Comparison of ENCODE assay signal across 17 cellular contexts in the genomic region with DNA sequence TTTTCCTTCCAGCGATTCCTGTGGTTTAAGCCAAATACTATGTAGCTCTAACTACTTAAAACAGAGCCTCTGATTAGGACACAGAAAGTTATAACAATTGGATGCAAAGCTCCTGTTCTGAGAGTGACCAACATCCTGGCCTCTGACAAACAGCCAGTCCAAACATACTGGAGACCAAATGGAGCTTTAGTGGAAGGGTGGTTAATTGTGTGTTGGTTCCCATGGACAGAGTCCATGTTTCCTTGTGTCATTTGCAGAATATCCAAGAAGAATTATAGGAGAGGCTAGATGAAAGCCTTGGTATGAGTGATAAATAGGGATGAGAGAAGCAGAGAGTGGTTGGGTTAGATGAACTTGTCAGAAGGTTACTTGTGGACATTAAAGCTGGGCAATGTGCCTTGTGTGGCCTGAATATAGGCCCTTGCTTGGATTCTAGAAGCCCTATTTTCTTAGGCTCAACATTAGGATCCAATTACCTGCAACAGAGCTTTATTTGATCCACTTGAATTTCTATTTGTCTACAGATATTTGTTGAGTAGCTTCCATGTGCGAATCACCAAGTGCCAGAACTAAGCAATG.
DNase-seq lines count a peak whose midpoint lies in the region; ATAC-seq and TF ChIP-seq lines count a peak whose summit lies in the region.
"Had no signal": no experiment of that assay in that cellular context is flagged by ENCODE, and none has a peak within 500 bp of the region (broad histone marks: within the 10 kb centered on the region; RNA-seq: fewer than 3 reads in every experiment).

No MANE protein-coding gene starts in this region.

- no peak overlapping the region for H3K27ac ChIP-seq in IMR-90 (ENCODE audit: insufficient read depth, low read length)
- H3K27ac ChIP-seq in endodermal cell (ENCODE audit: low read depth, low read length): no peak overlapping the region
- H3K27ac ChIP-seq in psoas muscle: no peak overlapping the region
- H3K27ac ChIP-seq: C4-2B, HL-60 had no signal

- H3K36me3 ChIP-seq in IMR-90 (ENCODE audit: control insufficient read depth, insufficient read depth, low read length) (no peaks in the 10 kb centered on the region), endodermal cell (ENCODE audit: control insufficient read depth, insufficient read depth, low read length) (no peaks in the 10 kb centered on the region), psoas muscle (ENCODE audit: insufficient read depth in 1 of 2, low read depth in 1 of 2) (no peaks in the 10 kb centered on the region)

- no peaks in the 10 kb centered on the region for H3K9me3 Mint-ChIP-seq in endodermal cell
- H3K9me3 Mint-ChIP-seq: GM23338 had no signal

- no peak overlapping the region for H3K4ac ChIP-seq in IMR-90 (ENCODE audit: low read depth, low read length)

- BruUV-seq in IMR-90 (replicated peaks; lab: Mats Ljungman, UMichigan): no TSS peak

- H3K4me1 ChIP-seq in IMR-90 (ENCODE audit: control insufficient read depth, insufficient read depth, low read length): no peaks in the 10 kb centered on the region
- no peaks in the 10 kb centered on the region for H3K4me1 ChIP-seq in endodermal cell (ENCODE audit: control insufficient read depth, insufficient read depth, low read length)
- no peaks in the 10 kb centered on the region for H3K4me1 ChIP-seq in psoas muscle

- no peak overlapping the region for H3K4me3 Mint-ChIP-seq in endodermal cell
- H3K4me3 Mint-ChIP-seq: GM23338 had no signal

- H2BK120ac ChIP-seq in IMR-90 (ENCODE audit: low read depth, low read length): no peak overlapping the region

- H3K9ac ChIP-seq in IMR-90 (ENCODE audit: low read depth, low read length): no peak overlapping the region
- no peak overlapping the region for H3K9ac ChIP-seq in endodermal cell (ENCODE audit: extremely low read depth, low read length, poor library complexity, severe bottlenecking)

- H2AK5ac ChIP-seq in IMR-90 (ENCODE audit: low read depth, low read length): no peak overlapping the region

- H3K27me3 Mint-ChIP-seq in endodermal cell (ENCODE audit: insufficient read depth): no peaks in the 10 kb centered on the region

- no peak for TF ChIP-seq CTCF in IMR-90 (conservative IDR thresholded peaks at IDR 0.05; ENCODE audit: low read depth, low read length)
- TF ChIP-seq CTCF in astrocyte of the spinal cord (IDR thresholded peaks at IDR 0.05; ENCODE audit: low read depth, low read length): no peak
- TF ChIP-seq CTCF in endodermal cell (conservative IDR thresholded peaks at IDR 0.05): no peak
- TF ChIP-seq CTCF in psoas muscle (IDR thresholded peaks at IDR 0.05): no peak

- no peak overlapping the region for H4K5ac ChIP-seq in IMR-90 (ENCODE audit: low read depth, low read length)

- no peak overlapping the region for H3K56ac ChIP-seq in IMR-90 (ENCODE audit: extremely low read depth, insufficient read depth, low read length)

- H3K18ac ChIP-seq in IMR-90 (ENCODE audit: low read depth, low read length): 0 out of 2 replicates have a peak overlapping the region, but pooled peaks have one; percentile 5

- H2BK20ac ChIP-seq in IMR-90 (ENCODE audit: low read depth, low read length): no peak overlapping the region

- CTCF ChIA-PET in IMR-90 (lab: Yijun Ruan, JAX): no interaction called here

- H3K14ac ChIP-seq in IMR-90 (replicated peaks; ENCODE audit: low read depth, low read length): no peak overlapping the region

- H2AK9ac ChIP-seq in IMR-90 (replicated peaks; ENCODE audit: low read depth, low read length, poor library complexity): no peak overlapping the region

- H3K27ac Mint-ChIP-seq in endodermal cell: no peak overlapping the region
- H3K27ac Mint-ChIP-seq: GM23338 had no signal

- ATAC-seq in Right ventricle myocardium inferior: peak; percentile 23
- ATAC-seq in left ventricle myocardium superior: no peak
- ATAC-seq in IMR-90 (ENCODE audit: low read depth): no peak
- ATAC-seq in psoas muscle: no peak
- ATAC-seq: GM12878, GM23338 had no signal

- H4K20me1 ChIP-seq in IMR-90 (ENCODE audit: insufficient read depth, low read length): no peaks in the 10 kb centered on the region

- H3K27me3 ChIP-seq in IMR-90 (ENCODE audit: control insufficient read depth, insufficient read depth, low read length): no peaks in the 10 kb centered on the region
- no peaks in the 10 kb centered on the region for H3K27me3 ChIP-seq in endodermal cell (ENCODE audit: control insufficient read depth, insufficient read depth, low read length, poor library complexity, severe bottlenecking)
- no peaks in the 10 kb centered on the region for H3K27me3 ChIP-seq in psoas muscle (ENCODE audit: insufficient read depth in 3 of 3, low read length in 2 of 3)

- H3K9me3 ChIP-seq in IMR-90 (ENCODE audit: control insufficient read depth, insufficient read depth, low read length) (no peaks in the 10 kb centered on the region), endodermal cell (ENCODE audit: control insufficient read depth, low read length) (no peaks in the 10 kb centered on the region), psoas muscle (no peaks in the 10 kb centered on the region)

- H3K23ac ChIP-seq in IMR-90 (ENCODE audit: low read depth, low read length): no peak overlapping the region

- H3K4me3 ChIP-seq in IMR-90 (ENCODE audit: insufficient read depth, low read depth, low read length) (no peak overlapping the region), astrocyte of the spinal cord (ENCODE audit: low read depth, low read length) (no peak overlapping the region), endodermal cell (ENCODE audit: low read length) (no peak overlapping the region), psoas muscle (no peak overlapping the region)
- H3K4me3 ChIP-seq: GM12878, GM23338 had no signal

- TF ChIP-seq RAD21 in IMR-90 (IDR thresholded peaks at IDR 0.05; ENCODE audit: low read length): no peak

- POLR2A ChIA-PET in IMR-90 (lab: Charles Lee; ENCODE audit: unreplicated experiment): no interaction called here

- no peak overlapping the region for H4K91ac ChIP-seq in IMR-90 (ENCODE audit: insufficient read depth, low read depth, low read length)

- no peaks in the 10 kb centered on the region for H3K9me1 ChIP-seq in IMR-90 (ENCODE audit: insufficient read depth, low read length)

- intact Hi-C loops in Right ventricle myocardium inferior (cut with DNase I) (loop anchor here (5.0 kb wide), 2 partner anchors 61 to 181 kb away; partner anchors contain the start of gene GORAB), left ventricle myocardium superior (cut with micrococcal nuclease) (no loop called here), IMR-90 (cut with micrococcal nuclease) (no loop called here), psoas muscle (cut with DNase I) (no loop called here)

- H3K79me1 ChIP-seq in IMR-90 (ENCODE audit: low read depth in 1 of 2, low read length in 2 of 2): no peaks in the 10 kb centered on the region

- no peaks in the 10 kb centered on the region for H3K4me1 Mint-ChIP-seq in endodermal cell
- H3K4me1 Mint-ChIP-seq: GM23338 had no signal

- no peak overlapping the region for H2BK5ac ChIP-seq in IMR-90 (ENCODE audit: low read depth, low read length, poor library complexity, severe bottlenecking)

- no peak overlapping the region for H2AFZ ChIP-seq in IMR-90 (replicated peaks; ENCODE audit: low read length, poor library complexity)
- H2AFZ ChIP-seq: GM23338 had no signal

- no peaks in the 10 kb centered on the region for H3K36me3 Mint-ChIP-seq in endodermal cell (ENCODE audit: low read depth)

- in situ Hi-C loops in IMR-90 (cut with MboI; ENCODE audit: low sequenced_read_pairs): no loop called here
- in situ Hi-C loops in astrocyte of the spinal cord (cut with HindIII; ENCODE audit: low sequenced_read_pairs): no loop called here

- no peak for TF ChIP-seq POLR2A in IMR-90 (IDR thresholded peaks at IDR 0.05; ENCODE audit: low read depth, low read length)

- no peak overlapping the region for H3K4me2 ChIP-seq in IMR-90 (ENCODE audit: low read depth, low read length)
- H3K4me2 ChIP-seq: GM23338 had no signal

- no CpG with 5 or more reads among the region's 2 CpGs for WGBS in IMR-90 (ENCODE audit: extremely low coverage in 2 of 2, insufficient read length in 1 of 2), 2 experiments
- WGBS in endodermal cell (ENCODE audit: insufficient coverage in 1 of 2, insufficient read length in 1 of 2), 2 experiments: 84 to 100% methylated on average over 2 of the region's 2 CpGs
- WGBS in psoas muscle, 3 donors: 49 to 59% (median 56%) methylated on average over 2 of the region's 2 CpGs

- DNase-seq in Right ventricle myocardium inferior (ENCODE audit: missing footprints) (no peak), left ventricle myocardium superior (no peak), IMR-90 (no peak), astrocyte of the spinal cord (ENCODE audit: low read depth, low spot score) (peak; percentile 9), stromal cell of bone marrow (ENCODE audit: low read depth) (peak; percentile 87), endodermal cell (no peak), psoas muscle (no peak)
- DNase-seq: GDM1, HCEC 1CT, NCI-H1436, NCI-H1930, NCI-H2171, NCI-H748 treated with DMSO at 0.1 percent for 48 hours had no signal

- H4K8ac ChIP-seq in IMR-90 (ENCODE audit: low read depth in 2 of 2, low read length in 2 of 2): no peak overlapping the region

- no peak overlapping the region for H2BK15ac ChIP-seq in IMR-90 (ENCODE audit: low read depth, low read length)

- dilution Hi-C loops in IMR-90 (cut with HindIII; ENCODE audit: low sequenced_read_pairs, unreplicated experiment): no loop called here

TF ChIP-seq in IMR-90, 13 proteins besides CTCF, POLR2A, EP300 and RAD21:
- TF ChIP-seq RFX5 (IDR thresholded peaks at IDR 0.05; ENCODE audit: low read depth, low read length) (no peak), MAZ (IDR thresholded peaks at IDR 0.05; ENCODE audit: borderline replicate concordance, low read depth, low read length) (no peak), USF2 (IDR thresholded peaks at IDR 0.05; ENCODE audit: low read depth, low read length) (no peak)
- TF ChIP-seq, protein P1, sequence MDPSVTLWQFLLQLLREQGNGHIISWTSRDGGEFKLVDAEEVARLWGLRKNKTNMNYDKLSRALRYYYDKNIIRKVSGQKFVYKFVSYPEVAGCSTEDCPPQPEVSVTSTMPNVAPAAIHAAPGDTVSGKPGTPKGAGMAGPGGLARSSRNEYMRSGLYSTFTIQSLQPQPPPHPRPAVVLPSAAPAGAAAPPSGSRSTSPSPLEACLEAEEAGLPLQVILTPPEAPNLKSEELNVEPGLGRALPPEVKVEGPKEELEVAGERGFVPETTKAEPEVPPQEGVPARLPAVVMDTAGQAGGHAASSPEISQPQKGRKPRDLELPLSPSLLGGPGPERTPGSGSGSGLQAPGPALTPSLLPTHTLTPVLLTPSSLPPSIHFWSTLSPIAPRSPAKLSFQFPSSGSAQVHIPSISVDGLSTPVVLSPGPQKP (IDR thresholded peaks at IDR 0.05; ENCODE audit: borderline replicate concordance, low read depth, low read length): no peak

Comparison
In these comparisons a context has a peak if more than half of its experiments do, and no peak if none do; other contexts are left out.
1. DNase-seq: peak in astrocyte of the spinal cord (single experiment) and stromal cell of bone marrow (single experiment); none in Right ventricle myocardium inferior (single experiment), left ventricle myocardium superior (single experiment), IMR-90 (single experiment), endodermal cell (single experiment) and psoas muscle (0 of 2).